Comparison of ENCODE assay signal across 8 cellular contexts in the genomic region with DNA sequence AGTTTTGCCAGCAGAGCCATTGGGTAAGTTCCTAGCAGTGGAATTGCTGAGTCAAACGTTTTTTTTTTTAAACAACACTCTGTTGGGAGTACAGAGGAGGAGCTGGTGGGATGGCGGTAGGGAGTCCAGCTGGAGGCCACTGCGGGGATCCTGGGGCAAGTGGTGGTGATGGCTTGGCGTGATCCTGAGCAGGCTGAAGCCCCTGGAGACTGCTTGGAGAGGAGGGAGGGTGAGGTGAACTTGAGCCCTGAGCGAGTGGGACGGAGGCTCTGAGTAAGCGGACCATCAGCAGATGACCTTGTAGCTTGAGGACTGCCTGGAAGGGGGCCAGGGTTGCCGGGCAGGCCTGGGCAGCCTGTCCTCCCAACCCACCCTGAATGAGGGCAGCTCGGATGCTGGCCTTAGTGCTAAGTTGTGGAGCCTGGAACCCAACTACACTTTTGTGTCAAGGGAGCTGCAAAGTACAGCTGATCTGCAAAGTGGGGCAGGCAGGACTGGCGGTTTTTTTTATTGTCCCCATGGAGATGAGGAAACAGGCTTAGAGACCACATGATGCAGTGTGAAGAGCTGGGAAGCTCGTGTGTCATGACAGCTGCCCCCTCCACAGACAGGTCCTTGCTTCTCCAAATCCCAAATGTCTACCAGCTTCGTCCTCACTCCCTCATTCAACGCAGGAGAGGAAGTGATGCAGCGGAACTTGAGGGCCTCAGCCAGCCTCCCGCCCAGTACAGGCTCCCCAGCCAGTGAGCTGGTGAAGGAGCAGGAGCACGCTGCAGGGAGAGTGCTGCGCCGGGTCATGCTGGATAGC. TPM values are rescaled to one million over a fixed set of nuclear protein-coding genes. Genes with fewer than 3 reads are reported as not detected.
A peak's percentile ranks its signal among the peaks of the same experiment; 100 is the strongest.
DNase-seq lines count a peak whose midpoint lies in the region; ATAC-seq and TF ChIP-seq lines count a peak whose summit lies in the region.

No MANE protein-coding gene starts in this region.

- H3K27ac Mint-ChIP-seq in HFFc6 (peak overlapping the region; percentile 90), progenitor cell of endocrine pancreas (no peak overlapping the region)
- H3K27ac Mint-ChIP-seq in activated naive CD8-positive, alpha-beta T cell treated with anti-CD3 and anti-CD28 coated beads for 36 hours, result peak overlapping the region; percentile 64

- H3K27me3 ChIP-seq in skeletal muscle tissue (ENCODE audit: control insufficient read depth in 3 of 3, insufficient read depth in 3 of 3, low read length in 3 of 3) (no peaks in the 10 kb centered on the region), mammary epithelial cell (ENCODE audit: insufficient read depth, low read length) (no peaks in the 10 kb centered on the region)

- in situ Hi-C loops in mammary epithelial cell (cut with MboI; ENCODE audit: low sequenced_read_pairs in 2 of 2), result no loop called here

- H3K9me3 Mint-ChIP-seq in HFFc6, result no peaks in the 10 kb centered on the region
- H3K9me3 Mint-ChIP-seq in activated naive CD8-positive, alpha-beta T cell treated with anti-CD3 and anti-CD28 coated beads for 36 hours, result no peaks in the 10 kb centered on the region
- no peaks in the 10 kb centered on the region for H3K9me3 Mint-ChIP-seq in progenitor cell of endocrine pancreas (ENCODE audit: low read depth)

- no peak overlapping the region for H2AFZ ChIP-seq in mammary epithelial cell (ENCODE audit: low read depth, low read length)

- CTCF ChIA-PET in mammary epithelial cell (lab: Charles Lee; ENCODE audit: low non-redundant PET), result no interaction called here

- no peaks in the 10 kb centered on the region for H3K9me3 ChIP-seq in skeletal muscle tissue (ENCODE audit: control insufficient read depth in 3 of 3, low read length in 3 of 3)
- no peaks in the 10 kb centered on the region for H3K9me3 ChIP-seq in mammary epithelial cell (replicated peaks; ENCODE audit: insufficient read depth, low read length)

- peaks cover 11% of the 10 kb centered on the region for H3K27me3 Mint-ChIP-seq in HFFc6 (ENCODE audit: insufficient read depth)
- H3K27me3 Mint-ChIP-seq in activated naive CD8-positive, alpha-beta T cell treated with anti-CD3 and anti-CD28 coated beads for 36 hours, result no peaks in the 10 kb centered on the region
- H3K27me3 Mint-ChIP-seq in progenitor cell of endocrine pancreas, result no peaks in the 10 kb centered on the region

- peaks cover 35% of the 10 kb centered on the region for H3K4me1 Mint-ChIP-seq in HFFc6 (ENCODE audit: low read depth)
- peaks cover 7% of the 10 kb centered on the region for H3K4me1 Mint-ChIP-seq in activated naive CD8-positive, alpha-beta T cell treated with anti-CD3 and anti-CD28 coated beads for 36 hours
- no peaks in the 10 kb centered on the region for H3K4me1 Mint-ChIP-seq in progenitor cell of endocrine pancreas (ENCODE audit: low read depth)

- H3K79me2 ChIP-seq in mammary epithelial cell (ENCODE audit: insufficient read depth, low read length), result no peaks in the 10 kb centered on the region

- H3K27ac ChIP-seq in skeletal muscle tissue (ENCODE audit: low read depth, low read length) (peak overlapping the region; percentile 72), mammary epithelial cell (ENCODE audit: insufficient read depth, low read depth, low read length) (no peak overlapping the region)

- H3K36me3 ChIP-seq in skeletal muscle tissue (ENCODE audit: control insufficient read depth in 3 of 3, insufficient read depth in 3 of 3, low read length in 3 of 3) (peaks cover 36 to 39% (median 38%) of the 10 kb centered on the region in 3 donors), mammary epithelial cell (ENCODE audit: insufficient read depth, low read length) (peaks cover 27% of the 10 kb centered on the region)

- no peak overlapping the region for H3K4me2 ChIP-seq in mammary epithelial cell (ENCODE audit: insufficient read depth, low read depth, low read length)

- peaks cover 20% of the 10 kb centered on the region; the same call in 1 of the 2 replicates for H3K36me3 Mint-ChIP-seq in HFFc6 (ENCODE audit: low read depth)
- peaks cover 20% of the 10 kb centered on the region for H3K36me3 Mint-ChIP-seq in activated naive CD8-positive, alpha-beta T cell treated with anti-CD3 and anti-CD28 coated beads for 36 hours
- H3K36me3 Mint-ChIP-seq in progenitor cell of endocrine pancreas (ENCODE audit: insufficient read depth), result peaks cover 15% of the 10 kb centered on the region

- peaks cover 26 to 31% (median 28%) of the 10 kb centered on the region in 3 donors for H3K4me1 ChIP-seq in skeletal muscle tissue (ENCODE audit: control insufficient read depth in 3 of 3, insufficient read depth in 3 of 3, low read length in 3 of 3)
- no peaks in the 10 kb centered on the region for H3K4me1 ChIP-seq in mammary epithelial cell (ENCODE audit: insufficient read depth, low read length)

- no peak for ATAC-seq in HG02981 (IDR thresholded peaks at IDR 0.05; ENCODE audit: unreplicated experiment)
- ATAC-seq in GM21447 (IDR thresholded peaks at IDR 0.05; ENCODE audit: unreplicated experiment), result no peak

- intact Hi-C loops in mammary epithelial cell (cut with micrococcal nuclease), result loop anchor here (10.0 kb wide), 1 partner anchor 185 kb away; a partner anchor contains a TSS

- TF ChIP-seq CTCF in HFFc6 (IDR thresholded peaks at IDR 0.05) (no peak), progenitor cell of endocrine pancreas (IDR thresholded peaks at IDR 0.05; ENCODE audit: unreplicated experiment) (no peak), mammary epithelial cell (conservative IDR thresholded peaks at IDR 0.05 in 1 of 2, IDR thresholded peaks at IDR 0.05 in 1 of 2; ENCODE audit: extremely low read depth in 1 of 2, insufficient read depth in 1 of 2, low read depth in 1 of 2, low read length in 2 of 2) (no peak)

- dilution Hi-C loops in mammary epithelial cell (cut with HindIII; ENCODE audit: low sequenced_read_pairs), result no loop called here

- DNase-seq in HFFc6 (peak; percentile 49), hepatic stellate cell (ENCODE audit: low spot score) (peak; percentile 67), progenitor cell of endocrine pancreas (ENCODE audit: low spot score, unreplicated experiment) (no peak), mammary epithelial cell (no peak)
- no peak for DNase-seq in activated naive CD8-positive, alpha-beta T cell treated with anti-CD3 and anti-CD28 coated beads for 36 hours

- H3K4me3 Mint-ChIP-seq in HFFc6 (peak overlapping the region; percentile 54), progenitor cell of endocrine pancreas (ENCODE audit: low read depth) (no peak overlapping the region)
- H3K4me3 Mint-ChIP-seq in activated naive CD8-positive, alpha-beta T cell treated with anti-CD3 and anti-CD28 coated beads for 36 hours, result no peak overlapping the region

- H3K9ac ChIP-seq in skeletal muscle tissue (ENCODE audit: low read depth in 1 of 3, low read length in 3 of 3) (peak overlapping the region; percentile 15 to 59 (median 40)), mammary epithelial cell (ENCODE audit: insufficient read depth, low read length) (no peak overlapping the region)

- BruUV-seq in mammary epithelial cell (replicated peaks; lab: Mats Ljungman, UMichigan), result no TSS peak

- H3K4me3 ChIP-seq in skeletal muscle tissue (ENCODE audit: low read length in 3 of 3) (peak overlapping the region; percentile 2 to 63 (median 32)), mammary epithelial cell (replicated peaks in 1 of 3; ENCODE audit: insufficient read depth in 1 of 3, low read depth in 2 of 3, low read length in 3 of 3) (no peak overlapping the region)

- 76% methylated on average over 13 of the region's 18 CpGs for WGBS in mammary epithelial cell (ENCODE audit: low coverage, missing lambda C conversion rate)

- H4K20me1 ChIP-seq in mammary epithelial cell (ENCODE audit: insufficient read depth, low read length), result no peaks in the 10 kb centered on the region

RNA-seq across cellular contexts. Expression of a gene that starts 20.2 kb away (rescaled TPM):
- total RNA-seq in HFFc6 (2021; fragmentation: NEBNext Ultra II Directional; extraction: Animal tissue kit (Norgen Biotek cat#: 25700)), result 100 to 1,000 TPM; 119 to 135 (median 126) TPM
- total RNA-seq in activated naive CD8-positive, alpha-beta T cell treated with anti-CD3 and anti-CD28 coated beads for 36 hours, result 100 to 1,000 TPM; 206 to 216 TPM
- total RNA-seq in skeletal muscle tissue (32.9 TPM), progenitor cell of endocrine pancreas (61.9 and 62.2 TPM in 2 replicates), mammary epithelial cell (10 to 100 TPM; 90.9 to 96.2 TPM)
- 37.5 TPM for polyA plus RNA-seq in mammary epithelial cell
- polyA minus RNA-seq in mammary epithelial cell, result 99.3 TPM

RNA-seq across cellular contexts. Expression of a gene that starts 20.4 kb away (rescaled TPM):
- 1 to 10 TPM; 4.5 to 6.1 (median 5.2) TPM for total RNA-seq in HFFc6 (2021; fragmentation: NEBNext Ultra II Directional; extraction: Animal tissue kit (Norgen Biotek cat#: 25700))
- 10 to 100 TPM in 1 of 2 experiments, 1 to 10 TPM in 1; 9.1 to 10.6 TPM for total RNA-seq in activated naive CD8-positive, alpha-beta T cell treated with anti-CD3 and anti-CD28 coated beads for 36 hours
- total RNA-seq in skeletal muscle tissue (5.2 TPM), progenitor cell of endocrine pancreas (9.0 and 11.6 TPM in 2 replicates), mammary epithelial cell (1 to 10 TPM; 1.7 to 4.0 TPM)
- polyA plus RNA-seq in mammary epithelial cell, result 2.3 TPM
- 17.1 TPM for polyA minus RNA-seq in mammary epithelial cell

Comparison
In these comparisons a context has a peak if more than half of its experiments do, and no peak if none do; other contexts are left out.
1. DNase-seq: peak in HFFc6 (single experiment) and hepatic stellate cell (single experiment); none in activated naive CD8-positive, alpha-beta T cell treated with anti-CD3 and anti-CD28 coated beads for 36 hours (single experiment), progenitor cell of endocrine pancreas (single experiment) and mammary epithelial cell (single experiment).
2. H3K4me3 ChIP-seq: peak in skeletal muscle tissue (3 of 3); none in mammary epithelial cell (0 of 3).